In genomic region chr14:105935384-105935783, GRCh38 we compare ENCODE assay signal across 25 cellular contexts.
DNase-seq lines count a peak whose midpoint lies in the region; ATAC-seq and TF ChIP-seq lines count a peak whose summit lies in the region.
"Had no signal": no experiment of that assay in that cellular context is flagged by ENCODE, and none has a peak within 500 bp of the region (broad histone marks: within the 10 kb centered on the region; RNA-seq: fewer than 3 reads in every experiment).

No MANE protein-coding gene starts in this region.

- TF ChIP-seq POLR2A in sigmoid colon (IDR thresholded peaks at IDR 0.05) = no peak

- no peaks in the 10 kb centered on the region for H3K27me3 ChIP-seq in sigmoid colon
- H3K27me3 ChIP-seq: BLaER1 treated with 17β-estradiol and CSF1 and Interleukin-3, amounts not matched to agents 10 nM and 100 nM had no signal

- CTCF ChIA-PET in activated naive CD4-positive, alpha-beta T cell treated with anti-CD3 and anti-CD28 coated beads, Interleukin-2, amount 10 ng/mL, durations not matched to agents 7 days and 5 days (lab: Charles Lee) = no interaction called here

- no peak for ATAC-seq in GM21423 (IDR thresholded peaks at IDR 0.05; ENCODE audit: unreplicated experiment)
- ATAC-seq: HCT116 had no signal

- TF ChIP-seq EP300 in sigmoid colon (IDR thresholded peaks at IDR 0.05) = no peak

- no peak overlapping the region for H3K4me3 ChIP-seq in coronary artery
- no peak overlapping the region for H3K4me3 ChIP-seq in sigmoid colon
- H3K4me3 ChIP-seq: BLaER1 treated with 17β-estradiol and CSF1 and Interleukin-3, amounts not matched to agents 10 nM and 100 nM had no signal

- peaks cover 0 to 12% (median 7%) of the 10 kb centered on the region in 4 donors for H3K9me3 ChIP-seq in sigmoid colon
- H3K9me3 ChIP-seq: BLaER1 treated with 17β-estradiol and CSF1 and Interleukin-3, amounts not matched to agents 10 nM and 100 nM; SK-N-SH had no signal

- TF ChIP-seq CTCF in coronary artery (IDR thresholded peaks at IDR 0.05) (no peak), sigmoid colon (IDR thresholded peaks at IDR 0.05) (no peak)

- no peaks in the 10 kb centered on the region for H3K4me1 ChIP-seq in sigmoid colon
- H3K4me1 ChIP-seq: BLaER1 treated with 17β-estradiol and CSF1 and Interleukin-3, amounts not matched to agents 10 nM and 100 nM had no signal

- H3K27me3 Mint-ChIP-seq in activated naive CD4-positive, alpha-beta T cell treated with anti-CD3 and anti-CD28 coated beads, Interleukin-2, amount 10 ng/mL, durations not matched to agents 7 days and 5 days = peaks cover 70% of the 10 kb centered on the region
- H3K27me3 Mint-ChIP-seq: IgD-negative memory B cell had no signal

- no peaks in the 10 kb centered on the region for H3K36me3 ChIP-seq in sigmoid colon
- H3K36me3 ChIP-seq: BLaER1 treated with 17β-estradiol and CSF1 and Interleukin-3, amounts not matched to agents 10 nM and 100 nM had no signal

- no peak overlapping the region for H3K4me3 Mint-ChIP-seq in activated naive CD4-positive, alpha-beta T cell treated with anti-CD3 and anti-CD28 coated beads, Interleukin-2, amount 10 ng/mL, durations not matched to agents 7 days and 5 days
- H3K4me3 Mint-ChIP-seq: CD4-positive, alpha-beta T cell had no signal

- H3K4me1 Mint-ChIP-seq in activated naive CD4-positive, alpha-beta T cell treated with anti-CD3 and anti-CD28 coated beads, Interleukin-2, amount 10 ng/mL, durations not matched to agents 7 days and 5 days = peaks cover 21% of the 10 kb centered on the region

- peak; percentile 11 for DNase-seq in activated naive CD4-positive, alpha-beta T cell treated with anti-CD3 and anti-CD28 coated beads, Interleukin-2, amount 10 ng/mL, durations not matched to agents 7 days and 5 days
- no peak for DNase-seq in activated naive CD4-positive, alpha-beta T cell treated with Interleukin-2 at 50 U/mL for 16 hours
- DNase-seq in H4 (ENCODE audit: low spot score) (peak; percentile 0), coronary artery (ENCODE audit: low spot score) (peak; percentile 62), sigmoid colon (peak; percentile 36), DMS 273 treated with DMSO at 0.1 percent for 48 hours (lab: John Stamatoyannopoulos, UW) (no peak), NCI-H1092 treated with DMSO at 0.1 percent for 48 hours (lab: John Stamatoyannopoulos, UW) (no peak)
- DNase-seq: CD4-positive, alpha-beta T cell; DMS53; GOT3; MM.1S; NCI-H1417; NCI-H1694; NCI-H2029 treated with DMSO at 0.1 percent for 48 hours; NCI-H2227 treated with DMSO at 0.1 percent for 48 hours; NCI-H510A; NCI-H69; SK-N-SH had no signal

- H3K9me3 Mint-ChIP-seq in activated naive CD4-positive, alpha-beta T cell treated with anti-CD3 and anti-CD28 coated beads, Interleukin-2, amount 10 ng/mL, durations not matched to agents 7 days and 5 days = peaks cover 15% of the 10 kb centered on the region

- peaks cover 13% of the 10 kb centered on the region for H3K36me3 Mint-ChIP-seq in activated naive CD4-positive, alpha-beta T cell treated with anti-CD3 and anti-CD28 coated beads, Interleukin-2, amount 10 ng/mL, durations not matched to agents 7 days and 5 days
- H3K36me3 Mint-ChIP-seq: IgD-negative memory B cell had no signal

- intact Hi-C loops in sigmoid colon (cut with DNase I) = no loop called here

- H3K27ac Mint-ChIP-seq in activated naive CD4-positive, alpha-beta T cell treated with anti-CD3 and anti-CD28 coated beads, Interleukin-2, amount 10 ng/mL, durations not matched to agents 7 days and 5 days = no peak overlapping the region
- H3K27ac Mint-ChIP-seq: CD4-positive, alpha-beta T cell had no signal

- 67 to 77% methylated on average over 3 of the region's 3 CpGs for WGBS in sigmoid colon, 2 donors

- H3K27ac ChIP-seq in coronary artery (no peak overlapping the region), sigmoid colon (no peak overlapping the region)
- H3K27ac ChIP-seq: BLaER1 treated with 17β-estradiol and CSF1 and Interleukin-3, amounts not matched to agents 10 nM and 100 nM; HL-60; KMS-11; RWPE1 had no signal

Comparison
In these comparisons a context has a peak if more than half of its experiments do, and no peak if none do; other contexts are left out.
1. DNase-seq: peak in activated naive CD4-positive, alpha-beta T cell treated with anti-CD3 and anti-CD28 coated beads, Interleukin-2, amount 10 ng/mL, durations not matched to agents 7 days and 5 days (single experiment), H4 (single experiment), coronary artery (single experiment) and sigmoid colon (single experiment); none in activated naive CD4-positive, alpha-beta T cell treated with Interleukin-2 at 50 U/mL for 16 hours (single experiment), DMS 273 treated with DMSO at 0.1 percent for 48 hours (single experiment) and NCI-H1092 treated with DMSO at 0.1 percent for 48 hours (single experiment).